Comparison of ENCODE assay signal across 1 cellular context in the genomic region with DNA sequence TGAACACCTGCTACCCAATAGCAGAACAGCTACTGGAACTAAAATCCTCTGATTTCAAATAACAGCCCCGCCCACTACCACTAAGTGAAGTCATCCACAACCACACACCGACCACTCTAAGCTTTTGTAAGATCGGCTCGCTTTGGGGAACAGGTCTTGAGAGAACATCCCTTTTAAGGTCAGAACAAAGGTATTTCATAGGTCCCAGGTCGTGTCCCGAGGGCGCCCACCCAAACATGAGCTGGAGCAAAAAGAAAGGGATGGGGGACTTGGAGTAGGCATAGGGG.
TF ChIP-seq lines count a peak whose summit lies in the region.

No MANE protein-coding gene starts in this region.

TF ChIP-seq in endothelial cell of umbilical vein, 7 proteins besides CTCF, POLR2A, EP300 and RAD21 (continued from another document):
- TF ChIP-seq MAX (IDR thresholded peaks at IDR 0.05; ENCODE audit: insufficient read depth, insufficient read length) (no peak), FOS (IDR thresholded peaks at IDR 0.05; ENCODE audit: borderline replicate concordance, insufficient read depth, low read length) (no peak), JUN (IDR thresholded peaks at IDR 0.05; ENCODE audit: borderline replicate concordance, insufficient read depth, insufficient read length, low read depth) (no peak), POLR2AphosphoS5 (IDR thresholded peaks at IDR 0.05; ENCODE audit: insufficient read depth, low read depth, low read length) (no peak)
